1 cellular context compared by ENCODE assay signal in genomic region chr5:77337716-77338115, GRCh38.
TF ChIP-seq lines count a peak whose summit lies in the region.

No MANE protein-coding gene starts in this region.

TF ChIP-seq in GM23338, 12 proteins besides CTCF, POLR2A, EP300 and RAD21 (continued from another document):
- TF ChIP-seq, protein P1, sequence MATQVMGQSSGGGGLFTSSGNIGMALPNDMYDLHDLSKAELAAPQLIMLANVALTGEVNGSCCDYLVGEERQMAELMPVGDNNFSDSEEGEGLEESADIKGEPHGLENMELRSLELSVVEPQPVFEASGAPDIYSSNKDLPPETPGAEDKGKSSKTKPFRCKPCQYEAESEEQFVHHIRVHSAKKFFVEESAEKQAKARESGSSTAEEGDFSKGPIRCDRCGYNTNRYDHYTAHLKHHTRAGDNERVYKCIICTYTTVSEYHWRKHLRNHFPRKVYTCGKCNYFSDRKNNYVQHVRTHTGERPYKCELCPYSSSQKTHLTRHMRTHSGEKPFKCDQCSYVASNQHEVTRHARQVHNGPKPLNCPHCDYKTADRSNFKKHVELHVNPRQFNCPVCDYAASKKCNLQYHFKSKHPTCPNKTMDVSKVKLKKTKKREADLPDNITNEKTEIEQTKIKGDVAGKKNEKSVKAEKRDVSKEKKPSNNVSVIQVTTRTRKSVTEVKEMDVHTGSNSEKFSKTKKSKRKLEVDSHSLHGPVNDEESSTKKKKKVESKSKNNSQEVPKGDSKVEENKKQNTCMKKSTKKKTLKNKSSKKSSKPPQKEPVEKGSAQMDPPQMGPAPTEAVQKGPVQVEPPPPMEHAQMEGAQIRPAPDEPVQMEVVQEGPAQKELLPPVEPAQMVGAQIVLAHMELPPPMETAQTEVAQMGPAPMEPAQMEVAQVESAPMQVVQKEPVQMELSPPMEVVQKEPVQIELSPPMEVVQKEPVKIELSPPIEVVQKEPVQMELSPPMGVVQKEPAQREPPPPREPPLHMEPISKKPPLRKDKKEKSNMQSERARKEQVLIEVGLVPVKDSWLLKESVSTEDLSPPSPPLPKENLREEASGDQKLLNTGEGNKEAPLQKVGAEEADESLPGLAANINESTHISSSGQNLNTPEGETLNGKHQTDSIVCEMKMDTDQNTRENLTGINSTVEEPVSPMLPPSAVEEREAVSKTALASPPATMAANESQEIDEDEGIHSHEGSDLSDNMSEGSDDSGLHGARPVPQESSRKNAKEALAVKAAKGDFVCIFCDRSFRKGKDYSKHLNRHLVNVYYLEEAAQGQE (IDR thresholded peaks at IDR 0.05; ENCODE audit: unreplicated experiment) = no peak
- no peak for TF ChIP-seq JUNB (IDR thresholded peaks at IDR 0.05; ENCODE audit: unreplicated experiment)
